ENCODE assay signal across 15 cellular contexts in the genomic region with DNA sequence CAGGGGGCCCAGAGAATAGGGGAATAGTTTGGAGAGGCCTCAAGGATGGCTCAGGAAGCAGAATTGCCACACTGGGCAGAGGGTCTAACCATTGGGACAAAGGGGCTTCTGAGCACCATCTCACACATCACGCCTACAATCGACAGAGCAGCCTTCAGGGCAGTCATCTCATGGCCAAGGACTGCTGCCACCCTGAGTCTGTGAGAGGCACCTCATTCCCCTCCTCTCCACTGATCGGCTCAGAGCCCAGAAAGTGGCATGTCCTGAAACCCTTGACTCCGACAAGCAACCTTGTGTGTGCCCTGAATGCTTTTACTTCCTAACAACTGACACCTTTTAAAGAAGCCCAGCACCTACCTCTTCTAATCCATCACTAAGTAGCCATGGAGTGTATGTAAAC.
DNase-seq lines count a peak whose midpoint lies in the region; ATAC-seq and TF ChIP-seq lines count a peak whose summit lies in the region.
"Had no signal": no experiment of that assay in that cellular context is flagged by ENCODE, and none has a peak within 500 bp of the region (broad histone marks: within the 10 kb centered on the region; RNA-seq: fewer than 3 reads in every experiment).

No MANE protein-coding gene starts in this region.

- TF ChIP-seq CTCF in right atrium auricular region (IDR thresholded peaks at IDR 0.05) = no peak
- TF ChIP-seq CTCF in esophagus muscularis mucosa (IDR thresholded peaks at IDR 0.05) = no peak
- TF ChIP-seq CTCF in left lung (IDR thresholded peaks at IDR 0.05) = no peak

- no peak overlapping the region for H3K4me3 ChIP-seq in right atrium auricular region
- H3K4me3 ChIP-seq in esophagus muscularis mucosa = no peak overlapping the region
- H3K4me3 ChIP-seq in left lung = no peak overlapping the region
- H3K4me3 ChIP-seq: HAP-1, PC-9 had no signal

- no peak for DNase-seq in Right ventricle myocardium inferior (ENCODE audit: missing footprints)
- no peak for DNase-seq in right atrium auricular region (ENCODE audit: low spot score)
- DNase-seq in esophagus muscularis mucosa (ENCODE audit: extremely low spot score) = peak; percentile 62
- DNase-seq in left lung = no peak
- DNase-seq in NOMO-1 (lab: John Stamatoyannopoulos, UW; ENCODE audit: unreplicated experiment in 2 of 2) = no peak
- DNase-seq: COR-L47, NCI-H1436 treated with DMSO at 0.1 percent for 48 hours, NCI-H2081 treated with DMSO at 0.1 percent for 48 hours, NCI-H226, NCI-H69, PC-9 had no signal

- H3K27ac ChIP-seq in right atrium auricular region (no peak overlapping the region), esophagus muscularis mucosa (replicated peaks in 1 of 4) (no peak overlapping the region), left lung (no peak overlapping the region)
- H3K27ac ChIP-seq: PC-9 had no signal

- H3K4me1 ChIP-seq in right atrium auricular region (no peaks in the 10 kb centered on the region), esophagus muscularis mucosa (no peaks in the 10 kb centered on the region), left lung (no peaks in the 10 kb centered on the region)
- H3K4me1 ChIP-seq: HAP-1 had no signal

- H3K36me3 ChIP-seq in right atrium auricular region (no peaks in the 10 kb centered on the region), esophagus muscularis mucosa (no peaks in the 10 kb centered on the region), left lung (no peaks in the 10 kb centered on the region)
- H3K36me3 ChIP-seq: HAP-1 had no signal

- peak; percentile 90 for ATAC-seq in Right ventricle myocardium inferior
- peak; percentile 34 for ATAC-seq in left lung
- ATAC-seq in activated CD4-positive, CD25-positive, alpha-beta regulatory T cell treated with anti-CD3 and anti-CD28 coated beads, Interleukin-2, amount 50 U/mL, for 24 hours = no peak
- no peak for ATAC-seq in HG02642 (IDR thresholded peaks at IDR 0.05; ENCODE audit: poor library complexity, unreplicated experiment)
- no peak for ATAC-seq in GM19324 (IDR thresholded peaks at IDR 0.05; ENCODE audit: low FRiP score, unreplicated experiment)

- intact Hi-C loops in Right ventricle myocardium inferior (cut with DNase I) = loop anchor here (5.0 kb wide), 1 partner anchor 40 kb away; no protein-coding TSS in a partner anchor
- intact Hi-C loops in esophagus muscularis mucosa (cut with DNase I) = no loop called here
- intact Hi-C loops in left lung (cut with DNase I) = no loop called here

- TF ChIP-seq EP300 in esophagus muscularis mucosa (IDR thresholded peaks at IDR 0.05) = no peak

- 100% methylated on average over 2 of the region's 4 CpGs for WGBS in esophagus muscularis mucosa

- TF ChIP-seq POLR2A in esophagus muscularis mucosa (IDR thresholded peaks at IDR 0.05; ENCODE audit: low read depth) = no peak

- H3K27me3 ChIP-seq in right atrium auricular region (no peaks in the 10 kb centered on the region), esophagus muscularis mucosa (no peaks in the 10 kb centered on the region), left lung (no peaks in the 10 kb centered on the region)

- H3K9me3 ChIP-seq in right atrium auricular region (no peaks in the 10 kb centered on the region), esophagus muscularis mucosa (no peaks in the 10 kb centered on the region), left lung (peaks cover 0 to 2% of the 10 kb centered on the region in 2 donors)
- H3K9me3 ChIP-seq: HAP-1 had no signal

Comparison
In these comparisons a context has a peak if more than half of its experiments do, and no peak if none do; other contexts are left out.
1. ATAC-seq: peak in Right ventricle myocardium inferior (single experiment) and left lung (single experiment); none in activated CD4-positive, CD25-positive, alpha-beta regulatory T cell treated with anti-CD3 and anti-CD28 coated beads, Interleukin-2, amount 50 U/mL, for 24 hours (0 of 2), HG02642 (single experiment) and GM19324 (single experiment).